ENCODE assay signal across 12 cellular contexts in genomic region chr6:20868397-20869185, GRCh38.
DNase-seq lines count a peak whose midpoint lies in the region; ATAC-seq, FAIRE-seq and TF ChIP-seq lines count a peak whose summit lies in the region.
"Had no signal": no experiment of that assay in that cellular context is flagged by ENCODE, and none has a peak within 500 bp of the region (broad histone marks: within the 10 kb centered on the region; RNA-seq: fewer than 3 reads in every experiment).

No MANE protein-coding gene starts in this region.

- H3K9me3 ChIP-seq in A549 (no peaks in the 10 kb centered on the region), heart left ventricle (no peaks in the 10 kb centered on the region)
- H3K9me3 ChIP-seq: esophagus muscularis mucosa, vagina had no signal

- TF ChIP-seq EP300 in A549 (IDR thresholded peaks at IDR 0.05), result no peak

- H3K36me3 ChIP-seq in heart left ventricle, result no peaks in the 10 kb centered on the region
- H3K36me3 ChIP-seq: esophagus muscularis mucosa, vagina had no signal

- TF ChIP-seq RAD21 in A549 (conservative IDR thresholded peaks at IDR 0.05 in 1 of 2, IDR thresholded peaks at IDR 0.05 in 1 of 2), result no peak

- FAIRE-seq in A549 (lab: Jason Lieb, UNC), result no peak

- CTCF ChIA-PET in A549 (lab: Yijun Ruan, JAX), result no interaction called here

- H3K4me2 ChIP-seq in A549, result no peak overlapping the region

- TF ChIP-seq CTCF in A549 (IDR thresholded peaks at IDR 0.05), result no peak
- TF ChIP-seq CTCF in heart left ventricle (IDR thresholded peaks at IDR 0.05), result no peak
- TF ChIP-seq CTCF in foreskin keratinocyte (conservative IDR thresholded peaks at IDR 0.05), result no peak

- WGBS in A549 (ENCODE audit: missing lambda C conversion rate), result 94% methylated on average over 9 of the region's 9 CpGs
- WGBS in heart left ventricle, 4 donors, result 50 to 60% (median 58%) methylated on average over 9 of the region's 9 CpGs

- ATAC-seq in A549 (no peak), heart left ventricle (peak; percentile 55 to 67 (median 61)), HG02840 (IDR thresholded peaks at IDR 0.05; ENCODE audit: low FRiP score, unreplicated experiment) (no peak), GM18861 (IDR thresholded peaks at IDR 0.05; ENCODE audit: unreplicated experiment) (no peak), HG02981 (IDR thresholded peaks at IDR 0.05; ENCODE audit: unreplicated experiment) (no peak), foreskin keratinocyte (no peak)

- H3K27ac ChIP-seq in A549 (no peak overlapping the region), heart left ventricle (no peak overlapping the region), foreskin keratinocyte (no peak overlapping the region)
- H3K27ac ChIP-seq: esophagus muscularis mucosa, parathyroid adenoma, vagina had no signal

- H3K4me3 ChIP-seq in A549, result no peak overlapping the region
- peak overlapping the region in 1 of 12 donors; percentile 5 for H3K4me3 ChIP-seq in heart left ventricle
- H3K4me3 ChIP-seq: esophagus muscularis mucosa, vagina had no signal

- H3K27me3 ChIP-seq in heart left ventricle (no peaks in the 10 kb centered on the region), foreskin keratinocyte (no peaks in the 10 kb centered on the region)
- H3K27me3 ChIP-seq: esophagus muscularis mucosa, vagina had no signal

- intact Hi-C loops in heart left ventricle (cut with DNase I), result no loop called here

- H3K4me1 ChIP-seq in A549 (peaks cover 22% of the 10 kb centered on the region), heart left ventricle (peaks cover 0 to 12% (median 0%) of the 10 kb centered on the region in 12 donors), foreskin keratinocyte (no peaks in the 10 kb centered on the region)
- H3K4me1 ChIP-seq: esophagus muscularis mucosa, parathyroid adenoma, vagina had no signal

- POLR2A ChIA-PET in A549 (lab: Yijun Ruan, JAX), result no interaction called here

- DNase-seq in A549 (ENCODE audit: low read depth in 1 of 2, low spot score in 1 of 2) (no peak), NCI-H1105 treated with DMSO at 0.1 percent for 48 hours (lab: John Stamatoyannopoulos, UW) (peak; percentile 98), NCI-H345 (lab: John Stamatoyannopoulos, UW) (peak; percentile 98), heart left ventricle (peak in 1 of 5 donors; percentile 27), foreskin keratinocyte (no peak)
- DNase-seq: stimulated activated CD8-positive, alpha-beta memory T cell treated with anti-CD3 and anti-CD28 coated beads, Interleukin-4, amount 100 ng/mL, for 48 hours had no signal

- TF ChIP-seq POLR2A in A549 (IDR thresholded peaks at IDR 0.05; ENCODE audit: low read length) (no peak), heart left ventricle (IDR thresholded peaks at IDR 0.05) (no peak)

TF ChIP-seq in A549, 52 proteins besides CTCF, POLR2A, EP300 and RAD21:
- TF ChIP-seq JUN (IDR thresholded peaks at IDR 0.05) (no peak), SREBF2 (IDR thresholded peaks at IDR 0.05) (no peak), MAFK (IDR thresholded peaks at IDR 0.05; ENCODE audit: partially characterized antibody) (peak; percentile 87)

Comparison
In these comparisons a context has a peak if more than half of its experiments do, and no peak if none do; other contexts are left out.
1. ATAC-seq: peak in heart left ventricle (4 of 4); none in A549 (0 of 2), HG02840 (single experiment), GM18861 (single experiment), HG02981 (single experiment) and foreskin keratinocyte (single experiment).
2. DNase-seq: peak in NCI-H1105 treated with DMSO at 0.1 percent for 48 hours (single experiment) and NCI-H345 (single experiment); none in A549 (0 of 2) and foreskin keratinocyte (0 of 2).